11 cellular contexts compared by ENCODE assay signal in genomic region chr10:91090761-91091529, GRCh38.
A peak's percentile ranks its signal among the peaks of the same experiment; 100 is the strongest.
DNase-seq lines count a peak whose midpoint lies in the region; ATAC-seq and TF ChIP-seq lines count a peak whose summit lies in the region.
"Had no signal": no experiment of that assay in that cellular context is flagged by ENCODE, and none has a peak within 500 bp of the region (broad histone marks: within the 10 kb centered on the region; RNA-seq: fewer than 3 reads in every experiment).

No MANE protein-coding gene starts in this region.

- 60 to 67% methylated on average over 5 of the region's 5 CpGs for WGBS in lower leg skin, 2 donors

- ATAC-seq in GM18868 (IDR thresholded peaks at IDR 0.05; ENCODE audit: unreplicated experiment): peak; percentile 70

- intact Hi-C loops in uterus (cut with DNase I; ENCODE audit: low total_unique reads): no loop called here
- intact Hi-C loops in lower leg skin (cut with DNase I; ENCODE audit: low total_unique reads): no loop called here

- H3K27me3 ChIP-seq in WERI-Rb-1 (ENCODE audit: insufficient read depth, low read depth, severe bottlenecking) (no peaks in the 10 kb centered on the region), uterus (no peaks in the 10 kb centered on the region)

- H3K36me3 ChIP-seq in WERI-Rb-1 (no peaks in the 10 kb centered on the region), uterus (no peaks in the 10 kb centered on the region)

- DNase-seq in DMS79 (lab: John Stamatoyannopoulos, UW): peak; percentile 1
- DNase-seq in WERI-Rb-1: no peak
- peak; percentile 9 for DNase-seq in left kidney (ENCODE audit: low read depth, low spot score)
- no peak for DNase-seq in CD1c-positive myeloid dendritic cell (ENCODE audit: extremely low spot score)
- no peak for DNase-seq in stimulated activated CD4-positive, alpha-beta T cell treated with anti-CD3 and anti-CD28 coated beads, Interleukin-4, amount 100 ng/mL, for 24 hours
- DNase-seq in uterus: no peak
- DNase-seq in lower leg skin (ENCODE audit: low spot score in 2 of 2): no peak
- DNase-seq: GF-D8, hypothalamus, nucleus accumbens had no signal

- H3K9me3 ChIP-seq in WERI-Rb-1 (ENCODE audit: severe bottlenecking) (peaks cover 2% of the 10 kb centered on the region), uterus (no peaks in the 10 kb centered on the region)

- TF ChIP-seq CTCF in WERI-Rb-1 (IDR thresholded peaks at IDR 0.05; ENCODE audit: low read depth, low read length): peak; percentile 57
- no peak for TF ChIP-seq CTCF in uterus (IDR thresholded peaks at IDR 0.05)
- no peak for TF ChIP-seq CTCF in lower leg skin (IDR thresholded peaks at IDR 0.05)

- no peak for TF ChIP-seq POLR2A in uterus (IDR thresholded peaks at IDR 0.05)
- no peak for TF ChIP-seq POLR2A in lower leg skin (IDR thresholded peaks at IDR 0.05)

- no peak overlapping the region for H3K4me3 ChIP-seq in WERI-Rb-1 (ENCODE audit: low read depth, low read length)
- H3K4me3 ChIP-seq in uterus: no peak overlapping the region
- no peak overlapping the region for H3K4me3 ChIP-seq in lower leg skin (ENCODE audit: low read depth, poor library complexity, severe bottlenecking)

- H3K27ac ChIP-seq in WERI-Rb-1: no peak overlapping the region
- H3K27ac ChIP-seq in uterus: no peak overlapping the region

- no peaks in the 10 kb centered on the region for H3K4me1 ChIP-seq in uterus

Comparison
In these comparisons a context has a peak if more than half of its experiments do, and no peak if none do; other contexts are left out.
1. DNase-seq: peak in DMS79 (single experiment) and left kidney (single experiment); none in WERI-Rb-1 (single experiment), CD1c-positive myeloid dendritic cell (single experiment), stimulated activated CD4-positive, alpha-beta T cell treated with anti-CD3 and anti-CD28 coated beads, Interleukin-4, amount 100 ng/mL, for 24 hours (single experiment), uterus (0 of 2) and lower leg skin (0 of 2).